ENCODE assay signal across 12 cellular contexts in the genomic region with DNA sequence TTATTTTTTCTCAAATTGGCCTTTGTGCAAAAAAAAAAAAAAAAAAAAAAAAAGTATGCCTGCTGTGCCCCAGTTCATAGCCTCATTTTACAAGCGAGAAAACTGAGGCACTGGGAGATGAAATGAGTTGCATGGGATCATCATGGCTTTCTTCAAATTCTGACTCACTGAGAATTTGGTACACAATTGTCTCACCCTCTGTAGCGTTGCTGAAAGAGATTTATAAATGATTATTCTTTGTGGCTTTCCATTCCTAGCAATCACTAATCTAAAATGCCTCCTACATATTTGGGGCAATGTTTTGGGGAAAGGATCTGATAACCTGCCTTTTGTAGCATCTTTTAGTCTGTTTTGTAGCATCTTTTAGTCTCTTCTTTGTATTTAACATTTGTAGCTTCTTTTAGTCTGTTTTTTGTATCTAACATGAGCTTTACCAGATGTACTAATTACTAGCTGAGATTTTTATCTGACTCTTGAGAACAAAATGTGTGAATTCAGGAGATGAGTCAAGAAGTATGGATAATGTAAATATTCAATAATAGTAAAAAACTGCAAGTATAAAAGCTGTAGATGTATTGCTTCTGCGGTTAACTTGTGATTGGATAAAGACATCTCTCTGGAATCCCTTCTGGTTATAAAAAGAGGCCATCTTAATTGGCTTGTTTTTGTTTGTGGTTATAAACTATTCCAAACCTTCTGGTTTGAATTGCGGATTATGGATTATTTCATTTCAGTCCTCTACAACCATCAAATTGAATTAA.
DNase-seq lines count a peak whose midpoint lies in the region; ATAC-seq and TF ChIP-seq lines count a peak whose summit lies in the region.
"Had no signal": no experiment of that assay in that cellular context is flagged by ENCODE, and none has a peak within 500 bp of the region (broad histone marks: within the 10 kb centered on the region; RNA-seq: fewer than 3 reads in every experiment).

No MANE protein-coding gene starts in this region.

- H3K4me1 ChIP-seq in CD4-positive, CD25-positive, alpha-beta regulatory T cell (ENCODE audit: control insufficient read depth, insufficient read depth, low read length, poor library complexity, severe bottlenecking) = peaks cover 59% of the 10 kb centered on the region
- peaks cover 0 to 80% (median 48%) of the 10 kb centered on the region in 4 donors for H3K4me1 ChIP-seq in sigmoid colon

- no peaks in the 10 kb centered on the region for H3K9me3 ChIP-seq in CD4-positive, CD25-positive, alpha-beta regulatory T cell (ENCODE audit: control insufficient read depth in 2 of 2, low read length in 2 of 2)
- no peaks in the 10 kb centered on the region for H3K9me3 ChIP-seq in sigmoid colon

- H3K4me3 ChIP-seq in CD4-positive, CD25-positive, alpha-beta regulatory T cell (ENCODE audit: low read depth, low read length) = peak overlapping the region; percentile 56
- H3K4me3 ChIP-seq in brain microvascular endothelial cell (ENCODE audit: low read depth, low read length) = no peak overlapping the region
- no peak overlapping the region for H3K4me3 ChIP-seq in sigmoid colon
- H3K4me3 ChIP-seq: skin epidermis had no signal

- H3K4me1 Mint-ChIP-seq in CD4-positive, CD25-positive, alpha-beta regulatory T cell = peaks cover 58 to 91% (median 73%) of the 10 kb centered on the region in 4 donors
- peaks cover 23 to 42% (median 38%) of the 10 kb centered on the region in 3 donors for H3K4me1 Mint-ChIP-seq in IgD-negative memory B cell

- no peak for ATAC-seq in CD4-positive, CD25-positive, alpha-beta regulatory T cell (ENCODE audit: low read depth in 2 of 2)
- ATAC-seq in HG03108 (IDR thresholded peaks at IDR 0.05; ENCODE audit: unreplicated experiment) = no peak

- no peaks in the 10 kb centered on the region for H3K27me3 Mint-ChIP-seq in CD4-positive, CD25-positive, alpha-beta regulatory T cell
- no peaks in the 10 kb centered on the region for H3K27me3 Mint-ChIP-seq in IgD-negative memory B cell

- DNase-seq in CD4-positive, CD25-positive, alpha-beta regulatory T cell = no peak
- DNase-seq in brain microvascular endothelial cell (no peak), sigmoid colon (no peak), SK-N-DZ (ENCODE audit: low spot score) (no peak), NOMO-1 (lab: John Stamatoyannopoulos, UW; ENCODE audit: unreplicated experiment in 2 of 2) (no peak)
- DNase-seq: activated CD4-positive, alpha-beta T cell treated with anti-CD3 and anti-CD28 coated beads, Interleukin-2, amount 50 U/mL, for 1 hour; H7; immature natural killer cell; NCI-H1436 had no signal

- no peak for TF ChIP-seq POLR2A in sigmoid colon (IDR thresholded peaks at IDR 0.05)

- no peaks in the 10 kb centered on the region for H3K27me3 ChIP-seq in CD4-positive, CD25-positive, alpha-beta regulatory T cell (ENCODE audit: control insufficient read depth, insufficient read depth, low read length)
- H3K27me3 ChIP-seq in brain microvascular endothelial cell (replicated peaks) = no peaks in the 10 kb centered on the region
- no peaks in the 10 kb centered on the region for H3K27me3 ChIP-seq in sigmoid colon

- peaks cover 88% of the 10 kb centered on the region for H3K36me3 ChIP-seq in CD4-positive, CD25-positive, alpha-beta regulatory T cell (ENCODE audit: control insufficient read depth, insufficient read depth, low read length)
- H3K36me3 ChIP-seq in brain microvascular endothelial cell (replicated peaks) (peaks cover 61% of the 10 kb centered on the region), sigmoid colon (peaks cover 5 to 61% (median 9%) of the 10 kb centered on the region in 4 donors)

- TF ChIP-seq EP300 in sigmoid colon (IDR thresholded peaks at IDR 0.05) = no peak

- intact Hi-C loops in sigmoid colon (cut with DNase I) = no loop called here

- H3K4me3 Mint-ChIP-seq in CD4-positive, CD25-positive, alpha-beta regulatory T cell = peak overlapping the region; percentile 2 to 77 (median 41)
- no peak overlapping the region for H3K4me3 Mint-ChIP-seq in IgD-negative memory B cell
- H3K4me3 Mint-ChIP-seq: immature natural killer cell had no signal

- peaks cover 80% of the 10 kb centered on the region for H3K36me3 Mint-ChIP-seq in CD4-positive, CD25-positive, alpha-beta regulatory T cell
- peaks cover 30% of the 10 kb centered on the region for H3K36me3 Mint-ChIP-seq in IgD-negative memory B cell

- peak overlapping the region; percentile 47 for H3K27ac ChIP-seq in CD4-positive, CD25-positive, alpha-beta regulatory T cell (ENCODE audit: insufficient read depth, low read length, poor library complexity, severe bottlenecking)
- peak overlapping the region; percentile 18 for H3K27ac ChIP-seq in brain microvascular endothelial cell
- H3K27ac ChIP-seq in sigmoid colon = peak overlapping the region; percentile 56 to 95 (median 72)

- peaks cover 0 to 10% (median 0%) of the 10 kb centered on the region in 7 donors for H3K9me3 Mint-ChIP-seq in CD4-positive, CD25-positive, alpha-beta regulatory T cell
- H3K9me3 Mint-ChIP-seq in IgD-negative memory B cell = no peaks in the 10 kb centered on the region
- H3K9me3 Mint-ChIP-seq: immature natural killer cell had no signal

- in situ Hi-C loops in brain microvascular endothelial cell (cut with HindIII; ENCODE audit: low pct_ligation_motif_present, low sequenced_read_pairs) = no loop called here

- WGBS in sigmoid colon, 2 donors = 87% methylated on average over 4 of the region's 4 CpGs

- H3K27ac Mint-ChIP-seq in CD4-positive, CD25-positive, alpha-beta regulatory T cell = peak overlapping the region; percentile 77 to 90 (median 86)
- H3K27ac Mint-ChIP-seq in IgD-negative memory B cell = peak overlapping the region; percentile 11 to 89 (median 40)

- TF ChIP-seq CTCF in brain microvascular endothelial cell (IDR thresholded peaks at IDR 0.05; ENCODE audit: low read depth, low read length, missing control alignments) = no peak
- TF ChIP-seq CTCF in sigmoid colon (IDR thresholded peaks at IDR 0.05) = no peak

Comparison
In these comparisons a context has a peak if more than half of its experiments do, and no peak if none do; other contexts are left out.
1. H3K27ac ChIP-seq: peak in every context shown above with its lines; median percentile 72 in sigmoid colon; 47 in CD4-positive, CD25-positive, alpha-beta regulatory T cell; 18 in brain microvascular endothelial cell.
2. H3K4me3 Mint-ChIP-seq: peak in CD4-positive, CD25-positive, alpha-beta regulatory T cell (4 of 4); none in IgD-negative memory B cell (0 of 4).